ENCODE assay signal across 2 cellular contexts in the genomic region with DNA sequence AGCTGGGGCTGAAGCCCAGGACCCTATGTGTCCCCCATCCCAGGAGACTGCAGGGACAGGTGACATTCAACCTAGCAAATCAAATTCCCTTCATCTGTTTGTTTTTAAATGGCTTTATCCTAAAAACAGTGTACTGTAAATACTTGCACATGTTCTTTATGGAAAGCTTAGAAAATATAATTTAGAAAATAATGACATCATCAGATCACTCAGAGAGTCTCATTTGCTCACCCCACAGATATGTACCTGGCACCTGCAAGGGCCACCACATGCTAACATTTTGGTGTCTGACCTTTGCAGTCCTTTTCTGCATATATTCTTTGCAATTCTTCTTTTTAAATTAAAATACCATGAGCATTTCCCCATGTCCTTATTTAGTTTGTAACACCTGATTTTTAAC.
A peak's percentile ranks its signal among the peaks of the same experiment; 100 is the strongest.
TF ChIP-seq lines count a peak whose summit lies in the region.

No MANE protein-coding gene starts in this region.

TF ChIP-seq in HepG2, 621 proteins besides CTCF, POLR2A, EP300 and RAD21:
- TF ChIP-seq SALL2 (CRISPR knock-in tag; IDR thresholded peaks at IDR 0.05), result no peak
- no peak for TF ChIP-seq TEAD2 (CRISPR knock-in tag; IDR thresholded peaks at IDR 0.05)
- peak; percentile 85 for TF ChIP-seq ATF7 (IDR thresholded peaks at IDR 0.05)
- no peak for TF ChIP-seq ATF7 (CRISPR knock-in tag; IDR thresholded peaks at IDR 0.05)
- no peak for TF ChIP-seq FOXC1 (CRISPR knock-in tag; IDR thresholded peaks at IDR 0.05; ENCODE audit: borderline replicate concordance)
- no peak for TF ChIP-seq XBP1 (CRISPR knock-in tag; IDR thresholded peaks at IDR 0.05)
- TF ChIP-seq CAMTA2 (CRISPR knock-in tag; IDR thresholded peaks at IDR 0.05; ENCODE audit: borderline replicate concordance), result no peak
- no peak for TF ChIP-seq SOX5 (CRISPR knock-in tag; IDR thresholded peaks at IDR 0.05; ENCODE audit: borderline replicate concordance)
- no peak for TF ChIP-seq NFYB (CRISPR knock-in tag; IDR thresholded peaks at IDR 0.05)
- TF ChIP-seq POGZ (CRISPR knock-in tag; IDR thresholded peaks at IDR 0.05), result no peak
TF ChIP-seq in HepG2: peak in this region for 1.

TF ChIP-seq in K562, 482 proteins besides CTCF, POLR2A, EP300 and RAD21:
- TF ChIP-seq ATF3 (IDR thresholded peaks at IDR 0.05) (peak; percentile 49; the same call in 1 of the 2 replicates), ATF3 (CRISPR knock-in tag; conservative IDR thresholded peaks at IDR 0.05) (no peak), CHD4 (IDR thresholded peaks at IDR 0.05; ENCODE audit: insufficient read depth, insufficient replicate concordance, low read depth, low read length, poor library complexity, severe bottlenecking) (no peak)
